Comparison of ENCODE assay signal across 8 cellular contexts in the genomic region with DNA sequence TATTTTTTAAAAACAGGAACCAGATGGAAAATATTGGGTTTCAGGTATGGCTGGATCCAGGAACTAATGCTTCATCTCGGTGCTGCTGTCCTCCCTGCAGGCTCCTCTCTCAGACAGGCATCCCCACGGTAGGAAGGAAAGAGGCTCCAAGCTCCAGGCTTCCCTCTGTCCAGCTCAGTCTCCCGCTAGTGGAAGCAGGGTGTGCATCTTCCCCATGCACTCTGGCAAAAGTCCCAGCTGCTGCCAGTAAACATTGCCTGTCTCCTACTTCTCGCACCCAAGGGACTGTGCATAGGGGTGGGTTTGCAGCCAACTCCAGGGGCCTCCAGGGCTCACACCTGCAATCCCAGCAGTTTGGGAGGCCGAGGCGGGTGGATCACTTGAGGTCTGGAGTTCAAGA. TPM values are rescaled to one million over a fixed set of nuclear protein-coding genes. Genes with fewer than 3 reads are reported as not detected.
DNase-seq lines count a peak whose midpoint lies in the region; ATAC-seq and TF ChIP-seq lines count a peak whose summit lies in the region.

No MANE protein-coding gene starts in this region.

- H2AFZ ChIP-seq in hepatocyte: peak overlapping the region; percentile 66

- 90% methylated on average over 6 of the region's 6 CpGs for WGBS in hepatocyte (ENCODE audit: low lambda C conversion rate, missing lambda C conversion rate)
- WGBS in sigmoid colon, 2 donors: 60 to 74% methylated on average over 6 of the region's 6 CpGs

- ATAC-seq in HG03159 (IDR thresholded peaks at IDR 0.05; ENCODE audit: unreplicated experiment): no peak

- no peaks in the 10 kb centered on the region for H3K9me2 ChIP-seq in hepatocyte (replicated peaks; ENCODE audit: insufficient read depth)

- H3K9me3 ChIP-seq in hepatocyte (ENCODE audit: low read depth): no peaks in the 10 kb centered on the region
- H3K9me3 ChIP-seq in sigmoid colon: no peaks in the 10 kb centered on the region
- no peaks in the 10 kb centered on the region for H3K9me3 ChIP-seq in BE2C

- no peaks in the 10 kb centered on the region for H4K20me1 ChIP-seq in hepatocyte (ENCODE audit: insufficient read depth, poor library complexity, severe bottlenecking)

- H3K27me3 ChIP-seq in hepatocyte (no peaks in the 10 kb centered on the region), sigmoid colon (no peaks in the 10 kb centered on the region), BE2C (peaks cover 4% of the 10 kb centered on the region; the same call in 1 of the 2 replicates)

- DNase-seq in EH (ENCODE audit: low read depth): peak; percentile 49
- DNase-seq in hepatocyte (ENCODE audit: low spot score): no peak
- DNase-seq in sigmoid colon: peak; percentile 79
- DNase-seq in BE2C: no peak
- no peak for DNase-seq in CD1c-positive myeloid dendritic cell (ENCODE audit: extremely low spot score)
- DNase-seq in HK-2 (ENCODE audit: unreplicated experiment): no peak

- TF ChIP-seq POLR2A in sigmoid colon (IDR thresholded peaks at IDR 0.05): no peak

- H3K4me2 ChIP-seq in hepatocyte: no peak overlapping the region

- H3K27ac ChIP-seq in VCaP: peak overlapping the region; percentile 68
- no peak overlapping the region for H3K27ac ChIP-seq in hepatocyte
- H3K27ac ChIP-seq in sigmoid colon: peak overlapping the region; percentile 73 to 90 (median 82)

- H3K4me1 ChIP-seq in hepatocyte (ENCODE audit: insufficient read depth) (no peaks in the 10 kb centered on the region), sigmoid colon (peaks cover 0 to 15% (median 13%) of the 10 kb centered on the region in 4 donors), BE2C (no peaks in the 10 kb centered on the region)

- TF ChIP-seq CTCF in VCaP (conservative IDR thresholded peaks at IDR 0.05): no peak
- no peak for TF ChIP-seq CTCF in hepatocyte (IDR thresholded peaks at IDR 0.05; ENCODE audit: poor library complexity)
- TF ChIP-seq CTCF in sigmoid colon (IDR thresholded peaks at IDR 0.05): no peak
- TF ChIP-seq CTCF in BE2C (IDR thresholded peaks at IDR 0.05; ENCODE audit: low read depth, low read length): no peak

- H3K79me2 ChIP-seq in hepatocyte: no peaks in the 10 kb centered on the region

- no peak overlapping the region for H3K4me3 ChIP-seq in hepatocyte
- H3K4me3 ChIP-seq in sigmoid colon: no peak overlapping the region
- no peak overlapping the region for H3K4me3 ChIP-seq in BE2C (ENCODE audit: low read depth, low read length)

- TF ChIP-seq EP300 in sigmoid colon (IDR thresholded peaks at IDR 0.05): no peak

- intact Hi-C loops in sigmoid colon (cut with DNase I): loop anchor here (5.0 kb wide), 1 partner anchor 120 kb away; no protein-coding TSS in a partner anchor

- H3K36me3 ChIP-seq in hepatocyte (replicated peaks; ENCODE audit: insufficient read depth, low read depth): no peaks in the 10 kb centered on the region
- no peaks in the 10 kb centered on the region for H3K36me3 ChIP-seq in sigmoid colon
- no peaks in the 10 kb centered on the region for H3K36me3 ChIP-seq in BE2C

RNA-seq across cellular contexts. Expression of gene IL12RB1, which starts 29.2 kb away (rescaled TPM):
- total RNA-seq in hepatocyte (not detected in 2 replicates), sigmoid colon (1 to 10 TPM in 2 of 4 donors, under 1 TPM in 1, not detected in 1; 0.99 to 2.2 (median 1.4) TPM)
- polyA plus RNA-seq in hepatocyte (not detected in 2 replicates), sigmoid colon (1 to 10 TPM; 1.8 to 6.0 (median 5.9) TPM)
- polyA plus RNA-seq in BE2C (2012; ENCODE audit: insufficient read depth, insufficient read length, low read depth): not detected

RNA-seq across cellular contexts. Expression of gene MAST3, which starts 40.0 kb away (rescaled TPM):
- total RNA-seq in hepatocyte (5.5 and 9.7 TPM in 2 replicates), sigmoid colon (1 to 10 TPM; 2.6 to 6.9 (median 3.3) TPM)
- polyA plus RNA-seq in hepatocyte (10.3 and 11.1 TPM in 2 replicates), sigmoid colon (10 to 100 TPM in 1 of 3 donors, 1 to 10 TPM in 2; 4.2 to 16.3 (median 5.3) TPM)
- polyA plus RNA-seq in BE2C (2012; ENCODE audit: insufficient read depth, insufficient read length, low read depth): 3.7 TPM

RNA-seq across cellular contexts. Expression of gene ARRDC2, which starts 49.6 kb away (rescaled TPM):
- 4.5 and 5.5 TPM in 2 replicates for total RNA-seq in hepatocyte
- polyA plus RNA-seq in hepatocyte: 3.9 and 7.4 TPM in 2 replicates
- 10 to 100 TPM; 34.5 to 54.2 (median 37.0) TPM for total RNA-seq in sigmoid colon
- 10 to 100 TPM; 22.2 to 44.2 (median 36.5) TPM for polyA plus RNA-seq in sigmoid colon
- 2.8 TPM for polyA plus RNA-seq in BE2C (2012; ENCODE audit: insufficient read depth, insufficient read length, low read depth)

Comparison
In these comparisons a context has a peak if more than half of its experiments do, and no peak if none do; other contexts are left out.
1. DNase-seq: peak in EH (single experiment) and sigmoid colon (single experiment); none in hepatocyte (single experiment), BE2C (single experiment), CD1c-positive myeloid dendritic cell (single experiment) and HK-2 (single experiment).